16 cellular contexts compared by ENCODE assay signal in genomic region chr11:130115218-130115617, GRCh38. TPM values are rescaled to one million over a fixed set of nuclear protein-coding genes. Genes with fewer than 3 reads are reported as not detected.
A peak's percentile ranks its signal among the peaks of the same experiment; 100 is the strongest.
DNase-seq lines count a peak whose midpoint lies in the region; ATAC-seq and TF ChIP-seq lines count a peak whose summit lies in the region.
"Had no signal": no experiment of that assay in that cellular context is flagged by ENCODE, and none has a peak within 500 bp of the region (broad histone marks: within the 10 kb centered on the region; RNA-seq: fewer than 3 reads in every experiment).

No MANE protein-coding gene starts in this region.

- TF ChIP-seq CTCF in LNCaP clone FGC (IDR thresholded peaks at IDR 0.05; ENCODE audit: control insufficient read depth, extremely low read depth, insufficient read depth) (no peak), heart right ventricle (IDR thresholded peaks at IDR 0.05) (no peak)

- intact Hi-C loops in heart right ventricle (cut with DNase I): loop anchor here in 2 of 10 donors (5.0 kb wide), 1 partner anchor 38 kb away; no protein-coding TSS in a partner anchor
- intact Hi-C loops in right cardiac atrium (cut with DNase I): no loop called here

- ATAC-seq in heart right ventricle (no peak), right cardiac atrium (no peak)
- ATAC-seq: activated CD4-positive, CD25-positive, alpha-beta regulatory T cell treated with anti-CD3 and anti-CD28 coated beads, Interleukin-2, amount 50 U/mL, for 24 hours; gastrocnemius medialis; psoas muscle; upper lobe of right lung had no signal

- no peak overlapping the region for H3K27ac ChIP-seq in heart right ventricle
- no peak overlapping the region for H3K27ac ChIP-seq in right cardiac atrium (ENCODE audit: low read length)
- H3K27ac ChIP-seq: gastrocnemius medialis, psoas muscle, upper lobe of right lung had no signal

- H3K27me3 ChIP-seq in heart right ventricle (no peaks in the 10 kb centered on the region), right cardiac atrium (ENCODE audit: control insufficient read depth, insufficient read depth) (no peaks in the 10 kb centered on the region)
- H3K27me3 ChIP-seq: gastrocnemius medialis, upper lobe of right lung had no signal

- peaks cover 0 to 37% (median 23%) of the 10 kb centered on the region in 9 donors for H3K4me1 ChIP-seq in heart right ventricle
- peaks cover under 1% of the 10 kb centered on the region for H3K4me1 ChIP-seq in right cardiac atrium (ENCODE audit: control insufficient read depth, insufficient read depth, low read length)

- peaks cover 0 to 55% (median 11%) of the 10 kb centered on the region in 9 donors for H3K36me3 ChIP-seq in heart right ventricle

- peak; percentile 32 for DNase-seq in AG08395 (ENCODE audit: low spot score)
- DNase-seq in LNCaP clone FGC (ENCODE audit: low read depth): peak; percentile 67
- DNase-seq in astrocyte of the hippocampus (ENCODE audit: low read depth, low spot score): peak; percentile 88
- peak; percentile 72 for DNase-seq in iris pigment epithelial cell (ENCODE audit: low read depth)
- no peak for DNase-seq in heart right ventricle
- DNase-seq in right cardiac atrium: no peak
- DNase-seq in NCI-H1417 treated with DMSO at 0.1 percent for 48 hours (lab: John Stamatoyannopoulos, UW): no peak
- no peak for DNase-seq in activated naive CD4-positive, alpha-beta T cell treated with anti-CD3 and anti-CD28 coated beads, Interleukin-2, amount 10 ng/mL, durations not matched to agents 7 days and 5 days
- DNase-seq: activated naive CD8-positive, alpha-beta T cell treated with anti-CD3 and anti-CD28 coated beads, Interleukin-2, amount 10 ng/mL, durations not matched to agents 7 days and 5 days; gastrocnemius medialis; islet precursor cell; psoas muscle; stimulated activated CD4-positive, alpha-beta T cell treated with anti-CD3 and anti-CD28 coated beads, Interleukin-4, amount 100 ng/mL, for 1 hour; upper lobe of right lung had no signal

- no peaks in the 10 kb centered on the region for H3K9me3 ChIP-seq in heart right ventricle
- H3K9me3 ChIP-seq in right cardiac atrium (ENCODE audit: control insufficient read depth, low read length): no peaks in the 10 kb centered on the region
- H3K9me3 ChIP-seq: gastrocnemius medialis, psoas muscle, upper lobe of right lung had no signal

- CTCF ChIA-PET in activated naive CD4-positive, alpha-beta T cell treated with anti-CD3 and anti-CD28 coated beads, Interleukin-2, amount 10 ng/mL, durations not matched to agents 7 days and 5 days (lab: Charles Lee): interaction anchor here (0.6 to 0.9 kb wide), 3 partner anchors 26 to 1267 kb away, joined by 3 read pairs; no protein-coding TSS in a partner anchor

- no peak overlapping the region for H3K27ac Mint-ChIP-seq in activated naive CD4-positive, alpha-beta T cell treated with anti-CD3 and anti-CD28 coated beads, Interleukin-2, amount 10 ng/mL, durations not matched to agents 7 days and 5 days
- H3K27ac Mint-ChIP-seq: activated naive CD8-positive, alpha-beta T cell treated with anti-CD3 and anti-CD28 coated beads, Interleukin-2, amount 10 ng/mL, durations not matched to agents 7 days and 5 days; dendritic cell treated with granulocyte-macrophage colony-stimulating factor and Interleukin-4, amounts not matched to agents 40 ng/mL and 50 ng/mL, for 4 days had no signal

- peaks cover 18% of the 10 kb centered on the region for H3K4me1 Mint-ChIP-seq in activated naive CD4-positive, alpha-beta T cell treated with anti-CD3 and anti-CD28 coated beads, Interleukin-2, amount 10 ng/mL, durations not matched to agents 7 days and 5 days

- no peaks in the 10 kb centered on the region for H3K36me3 Mint-ChIP-seq in activated naive CD4-positive, alpha-beta T cell treated with anti-CD3 and anti-CD28 coated beads, Interleukin-2, amount 10 ng/mL, durations not matched to agents 7 days and 5 days

- H3K4me3 ChIP-seq in LNCaP clone FGC (ENCODE audit: low read depth, low read length): no peak overlapping the region
- H3K4me3 ChIP-seq in heart right ventricle: no peak overlapping the region
- H3K4me3 ChIP-seq in right cardiac atrium (ENCODE audit: low read length): no peak overlapping the region
- H3K4me3 ChIP-seq: gastrocnemius medialis, psoas muscle, upper lobe of right lung had no signal

- no peak overlapping the region for H3K4me3 Mint-ChIP-seq in activated naive CD4-positive, alpha-beta T cell treated with anti-CD3 and anti-CD28 coated beads, Interleukin-2, amount 10 ng/mL, durations not matched to agents 7 days and 5 days
- H3K4me3 Mint-ChIP-seq: activated naive CD8-positive, alpha-beta T cell treated with anti-CD3 and anti-CD28 coated beads, Interleukin-2, amount 10 ng/mL, durations not matched to agents 7 days and 5 days; dendritic cell treated with granulocyte-macrophage colony-stimulating factor and Interleukin-4, amounts not matched to agents 40 ng/mL and 50 ng/mL, for 4 days had no signal

- H3K9me3 Mint-ChIP-seq in activated naive CD4-positive, alpha-beta T cell treated with anti-CD3 and anti-CD28 coated beads, Interleukin-2, amount 10 ng/mL, durations not matched to agents 7 days and 5 days: no peaks in the 10 kb centered on the region
- H3K9me3 Mint-ChIP-seq: activated naive CD8-positive, alpha-beta T cell treated with anti-CD3 and anti-CD28 coated beads, Interleukin-2, amount 10 ng/mL, durations not matched to agents 7 days and 5 days; dendritic cell treated with granulocyte-macrophage colony-stimulating factor and Interleukin-4, amounts not matched to agents 40 ng/mL and 50 ng/mL, for 4 days had no signal

- 65 to 70% methylated on average over 2 of the region's 2 CpGs for WGBS in heart right ventricle, 2 donors
- 61% methylated on average over 2 of the region's 2 CpGs for WGBS in right cardiac atrium

- H3K27me3 Mint-ChIP-seq in activated naive CD4-positive, alpha-beta T cell treated with anti-CD3 and anti-CD28 coated beads, Interleukin-2, amount 10 ng/mL, durations not matched to agents 7 days and 5 days: peaks cover 16% of the 10 kb centered on the region
- H3K27me3 Mint-ChIP-seq: dendritic cell treated with granulocyte-macrophage colony-stimulating factor and Interleukin-4, amounts not matched to agents 40 ng/mL and 50 ng/mL, for 4 days had no signal

RNA-seq across cellular contexts. Expression of gene ST14, which starts 44.4 kb away (rescaled TPM):
- total RNA-seq in heart right ventricle (1 to 10 TPM in 4 of 10 donors, under 1 TPM in 6; 0.30 to 5.7 (median 0.57) TPM), right cardiac atrium (1 to 10 TPM; 1.0 to 2.8 (median 1.4) TPM)
- polyA plus RNA-seq in heart right ventricle (1 to 10 TPM in 1 of 2 donors, under 1 TPM in 1; 0.73 to 1.2 TPM), right cardiac atrium (0.61 TPM)

RNA-seq across cellular contexts. Expression of gene APLP2, which starts 45.5 kb away (rescaled TPM):
- total RNA-seq in heart right ventricle (100 to 1,000 TPM; 265 to 414 (median 309) TPM), right cardiac atrium (100 to 1,000 TPM; 311 to 375 (median 344) TPM)
- polyA plus RNA-seq in heart right ventricle (100 to 1,000 TPM; 115 to 142 TPM), right cardiac atrium (228 TPM)

Comparison
In these comparisons a context has a peak if more than half of its experiments do, and no peak if none do; other contexts are left out.
1. DNase-seq: peak in AG08395 (single experiment), LNCaP clone FGC (single experiment), astrocyte of the hippocampus (single experiment) and iris pigment epithelial cell (single experiment); none in heart right ventricle (0 of 2), right cardiac atrium (0 of 3), NCI-H1417 treated with DMSO at 0.1 percent for 48 hours (single experiment) and activated naive CD4-positive, alpha-beta T cell treated with anti-CD3 and anti-CD28 coated beads, Interleukin-2, amount 10 ng/mL, durations not matched to agents 7 days and 5 days (single experiment).